ENCODE assay signal across 11 cellular contexts in genomic region chr1:951364-951763, GRCh38. TPM values are rescaled to one million over a fixed set of nuclear protein-coding genes. Genes with fewer than 3 reads are reported as not detected.
DNase-seq lines count a peak whose midpoint lies in the region; ATAC-seq and TF ChIP-seq lines count a peak whose summit lies in the region.
"Had no signal": no experiment of that assay in that cellular context is flagged by ENCODE, and none has a peak within 500 bp of the region (broad histone marks: within the 10 kb centered on the region; RNA-seq: fewer than 3 reads in every experiment).

No MANE protein-coding gene starts in this region.

- H4K91ac ChIP-seq in mesenchymal stem cell (ENCODE audit: low read length) = no peak overlapping the region

- H3K4me1 ChIP-seq in DND-41 (ENCODE audit: insufficient read depth, low read length) (no peaks in the 10 kb centered on the region; the same call in 1 of the 2 replicates), mesenchymal stem cell (ENCODE audit: control insufficient read depth, insufficient read depth, low read depth, low read length) (peaks cover 2% of the 10 kb centered on the region), Peyer's patch (no peaks in the 10 kb centered on the region)

- TF ChIP-seq CTCF in DND-41 (IDR thresholded peaks at IDR 0.05; ENCODE audit: borderline replicate concordance, extremely low read depth, low read length, poor library complexity, severe bottlenecking) (peak; percentile 39), HFF-Myc (IDR thresholded peaks at IDR 0.05; ENCODE audit: low read depth, low read length, missing control alignments) (peak; percentile 49), astrocyte of the spinal cord (IDR thresholded peaks at IDR 0.05; ENCODE audit: low read depth, low read length) (peak; percentile 66), Peyer's patch (IDR thresholded peaks at IDR 0.05) (peak in 1 of 6 experiments; percentile 6)

- H3K36me3 ChIP-seq in DND-41 (ENCODE audit: insufficient read depth, low read length) = peaks cover 99% of the 10 kb centered on the region
- H3K36me3 ChIP-seq in mesenchymal stem cell (ENCODE audit: control insufficient read depth in 1 of 2, insufficient read depth in 2 of 2, low read depth in 1 of 2, low read length in 2 of 2) = peaks cover 93 to 100% of the 10 kb centered on the region in 2 experiments
- H3K36me3 ChIP-seq in Peyer's patch = peaks cover 0 to 96% (median 0%) of the 10 kb centered on the region in 3 donors

- H3K23ac ChIP-seq in mesenchymal stem cell (ENCODE audit: low read length in 2 of 2) = no peak overlapping the region

- H3K79me1 ChIP-seq in mesenchymal stem cell (replicated peaks; ENCODE audit: low read length, poor library complexity, severe bottlenecking) = peaks cover 40% of the 10 kb centered on the region

- H2BK12ac ChIP-seq in mesenchymal stem cell (ENCODE audit: low read length in 2 of 2) = no peak overlapping the region

- peaks cover 8% of the 10 kb centered on the region; the same call in 1 of the 2 replicates for H3K79me2 ChIP-seq in DND-41 (ENCODE audit: insufficient read depth, low read length)

- no peak overlapping the region for H3K4ac ChIP-seq in mesenchymal stem cell (ENCODE audit: low read depth in 1 of 2, low read length in 2 of 2)

- no peak overlapping the region for H2BK120ac ChIP-seq in mesenchymal stem cell (ENCODE audit: low read depth, low read length)

- in situ Hi-C loops in astrocyte of the spinal cord (cut with HindIII; ENCODE audit: low sequenced_read_pairs) = no loop called here

- ATAC-seq in DND-41 (ENCODE audit: insufficient read depth, low read depth) = no peak

- no peak overlapping the region for H2AK5ac ChIP-seq in mesenchymal stem cell (ENCODE audit: low read length, severe bottlenecking)

- DNase-seq in DND-41 = no peak
- DNase-seq in HFF-Myc (ENCODE audit: extremely low read depth, low read depth) = no peak
- no peak for DNase-seq in astrocyte of the spinal cord (ENCODE audit: low read depth, low spot score)
- DNase-seq in mesenchymal stem cell = peak; percentile 50
- no peak for DNase-seq in Peyer's patch
- DNase-seq in amygdala (lab: John Stamatoyannopoulos, UW) = no peak
- no peak for DNase-seq in hypothalamus (lab: John Stamatoyannopoulos, UW)
- DNase-seq in NCI-H446 (lab: John Stamatoyannopoulos, UW) = no peak
- DNase-seq: activated CD4-positive, alpha-beta memory T cell treated with anti-CD3 and anti-CD28 coated beads, Interleukin-2, amount 10 ng/mL, durations not matched to agents 7 days and 5 days had no signal

- no peak overlapping the region for H4K8ac ChIP-seq in mesenchymal stem cell (ENCODE audit: low read length)

- H4K20me1 ChIP-seq in DND-41 (ENCODE audit: insufficient read depth, low read length) = peaks cover 66% of the 10 kb centered on the region

- no peak overlapping the region for H2BK15ac ChIP-seq in mesenchymal stem cell (ENCODE audit: low read depth, poor library complexity, severe bottlenecking)

- no peak overlapping the region for H2BK5ac ChIP-seq in mesenchymal stem cell (ENCODE audit: low read depth, low read length, poor library complexity, severe bottlenecking)

- H3K9ac ChIP-seq in DND-41 (ENCODE audit: low read depth, low read length) (no peak overlapping the region), mesenchymal stem cell (ENCODE audit: low read length) (no peak overlapping the region)

- H3K18ac ChIP-seq in mesenchymal stem cell (ENCODE audit: low read depth in 1 of 2, low read length in 2 of 2) = no peak overlapping the region

- no peak overlapping the region for H3K14ac ChIP-seq in mesenchymal stem cell (ENCODE audit: low read length in 2 of 2)

- WGBS in mesenchymal stem cell = 85% methylated on average over 6 of the region's 6 CpGs

- H2AFZ ChIP-seq in DND-41 (ENCODE audit: low read depth, low read length) (no peak overlapping the region), mesenchymal stem cell (ENCODE audit: low read depth, low read length) (no peak overlapping the region)

- H3K9me3 ChIP-seq in DND-41 (ENCODE audit: insufficient read depth, low read length, severe bottlenecking) (no peaks in the 10 kb centered on the region), mesenchymal stem cell (ENCODE audit: control insufficient read depth, low read length) (no peaks in the 10 kb centered on the region), Peyer's patch (no peaks in the 10 kb centered on the region)
- H3K9me3 ChIP-seq: neutrophil had no signal

- H3K27ac ChIP-seq in DND-41 (ENCODE audit: low read length) (no peak overlapping the region), mesenchymal stem cell (ENCODE audit: low read length, poor library complexity, severe bottlenecking) (no peak overlapping the region), Peyer's patch (no peak overlapping the region)
- H3K27ac ChIP-seq: neutrophil had no signal

- H3K4me2 ChIP-seq in DND-41 (ENCODE audit: insufficient read depth, low read length) (no peak overlapping the region), mesenchymal stem cell (ENCODE audit: low read length, poor library complexity, severe bottlenecking) (no peak overlapping the region)

- H3K4me3 ChIP-seq in DND-41 (ENCODE audit: low read depth in 1 of 2, low read length in 2 of 2) = no peak overlapping the region
- H3K4me3 ChIP-seq in HFF-Myc (replicated peaks; ENCODE audit: low read depth, low read length) = no peak overlapping the region
- no peak overlapping the region for H3K4me3 ChIP-seq in astrocyte of the spinal cord (ENCODE audit: low read depth, low read length)
- no peak overlapping the region for H3K4me3 ChIP-seq in mesenchymal stem cell (ENCODE audit: insufficient read depth in 1 of 2, low read depth in 1 of 2, low read length in 2 of 2)
- no peak overlapping the region for H3K4me3 ChIP-seq in Peyer's patch

- no peaks in the 10 kb centered on the region for H3K27me3 ChIP-seq in DND-41 (ENCODE audit: insufficient read depth, low read length, poor library complexity)
- H3K27me3 ChIP-seq in mesenchymal stem cell (ENCODE audit: control insufficient read depth in 1 of 2, insufficient read depth in 1 of 2, low read length in 2 of 2) = no peaks in the 10 kb centered on the region
- no peaks in the 10 kb centered on the region for H3K27me3 ChIP-seq in Peyer's patch
- H3K27me3 ChIP-seq: neutrophil had no signal

- no peak for TF ChIP-seq POLR2A in Peyer's patch (IDR thresholded peaks at IDR 0.05)

RNA-seq across cellular contexts. Expression of gene NOC2L, which starts 7.7 kb away (rescaled TPM):
- polyA plus RNA-seq in mesenchymal stem cell (2013, experiment 1 of 2) = 32.5 TPM
- 33.0 TPM for polyA plus RNA-seq in mesenchymal stem cell (2013, experiment 2 of 2)
- 10 to 100 TPM; 18.2 to 58.6 (median 39.9) TPM for total RNA-seq in Peyer's patch

RNA-seq across cellular contexts. Expression of gene KLHL17, which starts 9.0 kb away (rescaled TPM):
- polyA plus RNA-seq in mesenchymal stem cell (2013, experiment 1 of 2) = 11.5 TPM
- 12.5 TPM for polyA plus RNA-seq in mesenchymal stem cell (2013, experiment 2 of 2)
- 10 to 100 TPM; 14.9 to 17.0 (median 15.8) TPM for total RNA-seq in Peyer's patch

RNA-seq across cellular contexts. Expression of gene PLEKHN1, which starts 14.9 kb away (rescaled TPM):
- polyA plus RNA-seq in mesenchymal stem cell (2013, experiment 1 of 2) = 0.75 TPM
- polyA plus RNA-seq in mesenchymal stem cell (2013, experiment 2 of 2) = 0.60 TPM
- total RNA-seq in Peyer's patch = under 1 TPM in 3 of 4 donors, not detected in 1; 0.40 to 0.83 (median 0.47) TPM

RNA-seq across cellular contexts. Expression of gene SAMD11, which starts 27.6 kb away (rescaled TPM):
- polyA plus RNA-seq in mesenchymal stem cell (2013, experiment 1 of 2) = 2.2 TPM
- 1.9 TPM for polyA plus RNA-seq in mesenchymal stem cell (2013, experiment 2 of 2)
- 1 to 10 TPM; 1.1 to 5.0 (median 2.2) TPM for total RNA-seq in Peyer's patch
- total RNA-seq: activated CD4-positive, alpha-beta memory T cell treated with anti-CD3 and anti-CD28 coated beads, Interleukin-2, amount 10 ng/mL, durations not matched to agents 7 days and 5 days had no signal

RNA-seq across cellular contexts. Expression of gene PERM1, which starts 30.5 kb away (rescaled TPM):
- polyA plus RNA-seq in mesenchymal stem cell (2013, experiment 1 of 2) = not detected
- not detected for polyA plus RNA-seq in mesenchymal stem cell (2013, experiment 2 of 2)
- under 1 TPM in 1 of 4 donors, not detected in 3; 0.35 TPM for total RNA-seq in Peyer's patch
- total RNA-seq: activated CD4-positive, alpha-beta memory T cell treated with anti-CD3 and anti-CD28 coated beads, Interleukin-2, amount 10 ng/mL, durations not matched to agents 7 days and 5 days; NCI-H460 had no signal
